ENCODE assay signal across 21 cellular contexts in genomic region chr22:45142376-45142775, GRCh38. TPM values are rescaled to one million over a fixed set of nuclear protein-coding genes. Genes with fewer than 3 reads are reported as not detected.
A peak's percentile ranks its signal among the peaks of the same experiment; 100 is the strongest.
DNase-seq lines count a peak whose midpoint lies in the region; ATAC-seq, FAIRE-seq and TF ChIP-seq lines count a peak whose summit lies in the region.
"Had no signal": no experiment of that assay in that cellular context is flagged by ENCODE, and none has a peak within 500 bp of the region (broad histone marks: within the 10 kb centered on the region; RNA-seq: fewer than 3 reads in every experiment).

No MANE protein-coding gene starts in this region.

- no peak overlapping the region for H2BK20ac ChIP-seq in H1 (ENCODE audit: low read length)

- H3K27me3 ChIP-seq in H1 (replicated peaks in 1 of 4; ENCODE audit: control insufficient read depth in 3 of 4, extremely low read depth in 1 of 4, insufficient read depth in 3 of 4, low read length in 3 of 4) (no peaks in the 10 kb centered on the region), vagina (no peaks in the 10 kb centered on the region)
- H3K27me3 ChIP-seq: BLaER1 treated with 17β-estradiol and CSF1 and Interleukin-3, amounts not matched to agents 10 nM and 100 nM had no signal

- H2AFZ ChIP-seq in H1 (ENCODE audit: low read length): no peak overlapping the region

- intact Hi-C loops in activated CD4-positive, alpha-beta T cell treated with anti-CD3 and anti-CD28 coated beads for 36 hours (cut with DNase I, micrococcal nuclease): no loop called here
- intact Hi-C loops in vagina (cut with DNase I): no loop called here

- H3K56ac ChIP-seq in H1 (replicated peaks; ENCODE audit: insufficient read length, low read depth, low read length): no peak overlapping the region

- TF ChIP-seq RAD21 in H1 (IDR thresholded peaks at IDR 0.05 in 1 of 2, conservative IDR thresholded peaks at IDR 0.05 in 1 of 2; ENCODE audit: low read depth in 2 of 2, low read length in 2 of 2): no peak

- H3K4me1 Mint-ChIP-seq in activated CD4-positive, alpha-beta T cell treated with anti-CD3 and anti-CD28 coated beads for 36 hours: no peaks in the 10 kb centered on the region
- H3K4me1 Mint-ChIP-seq: B cell had no signal

- peaks cover 2% of the 10 kb centered on the region for H3K9me3 Mint-ChIP-seq in activated CD4-positive, alpha-beta T cell treated with anti-CD3 and anti-CD28 coated beads for 36 hours (ENCODE audit: low read depth)
- H3K9me3 Mint-ChIP-seq: CD4-positive, alpha-beta T cell; CD8-positive, alpha-beta T cell had no signal

- WGBS in H1 (ENCODE audit: extremely low coverage in 1 of 2, insufficient coverage in 1 of 2, insufficient read length in 1 of 2, insufficient replicate concordance in 2 of 2, low coverage in 1 of 2, low lambda C conversion rate in 2 of 2, missing lambda C conversion rate in 1 of 2), 2 experiments: 87% methylated on average over 15 of the region's 15 CpGs; no CpG with 5 or more reads in 1 of the 2 experiments

- H2BK15ac ChIP-seq in H1 (ENCODE audit: low read length): no peak overlapping the region

- no peak for TF ChIP-seq EP300 in H1 (IDR thresholded peaks at IDR 0.05; ENCODE audit: borderline replicate concordance in 1 of 2, low read depth in 2 of 2, low read length in 2 of 2)

- no peak overlapping the region for H3K27ac ChIP-seq in H1 (ENCODE audit: low read depth, low read length)
- no peak overlapping the region for H3K27ac ChIP-seq in vagina
- H3K27ac ChIP-seq: 22Rv1; A549; BLaER1 treated with 17β-estradiol and CSF1 and Interleukin-3, amounts not matched to agents 10 nM and 100 nM; C4-2B had no signal

- H3K79me1 ChIP-seq in H1 (ENCODE audit: low read depth, low read length): no peaks in the 10 kb centered on the region

- no peak overlapping the region for H3K4ac ChIP-seq in H1 (replicated peaks; ENCODE audit: insufficient read length, low read depth, low read length)

- POLR2A ChIA-PET in activated CD4-positive, alpha-beta T cell treated with anti-CD3 and anti-CD28 coated beads for 36 hours (lab: Charles Lee): no interaction called here
- POLR2A ChIA-PET in H1 (lab: Charles Lee; ENCODE audit: partially characterized antibody): interaction anchor here (0.6 to 1.2 kb wide), 3 partner anchors 12 to 313 kb away, joined by 3 read pairs; no protein-coding TSS in a partner anchor

- TF ChIP-seq CTCF in H1 (IDR thresholded peaks at IDR 0.05; ENCODE audit: control extremely low read depth in 1 of 3, insufficient read depth in 1 of 3, low read depth in 1 of 3, low read length in 3 of 3) (no peak), vagina (IDR thresholded peaks at IDR 0.05) (no peak)

- CTCF ChIA-PET in activated CD4-positive, alpha-beta T cell treated with anti-CD3 and anti-CD28 coated beads for 36 hours (lab: Charles Lee): interaction anchor here (0.6 to 1.6 kb wide), 3 partner anchors 13 to 472 kb away, joined by 3 to 4 read pairs (median 4); no protein-coding TSS in a partner anchor
- CTCF ChIA-PET in H1 (lab: Charles Lee; ENCODE audit: partially characterized antibody): no interaction called here

- H4K91ac ChIP-seq in H1 (replicated peaks; ENCODE audit: insufficient read length, low read length): no peak overlapping the region

- peak overlapping the region; percentile 15 for H3K27ac Mint-ChIP-seq in activated CD4-positive, alpha-beta T cell treated with anti-CD3 and anti-CD28 coated beads for 36 hours
- H3K27ac Mint-ChIP-seq: B cell; CD4-positive, alpha-beta T cell; CD8-positive, alpha-beta T cell had no signal

- H2BK5ac ChIP-seq in H1 (ENCODE audit: low read depth, low read length): no peak overlapping the region

- DNase-seq in activated CD4-positive, alpha-beta T cell treated with anti-CD3 and anti-CD28 coated beads for 36 hours: no peak
- no peak for DNase-seq in activated CD4-positive, alpha-beta T cell treated with anti-CD3 and anti-CD28 coated beads for 1 hour
- no peak for DNase-seq in H1 (ENCODE audit: low read depth in 1 of 2, low spot score in 2 of 2)
- peak; percentile 49 to 70 for DNase-seq in vagina (ENCODE audit: extremely low spot score in 2 of 2)
- no peak for DNase-seq in RCC 7860 (ENCODE audit: low spot score)
- DNase-seq: AML-193; Caco-2; Calu3; CD4-positive, alpha-beta T cell; CD8-positive, alpha-beta T cell; DMS79 treated with DMSO at 0.1 percent for 48 hours; GF-D8 had no signal

- no peaks in the 10 kb centered on the region for H3K23me2 ChIP-seq in H1 (ENCODE audit: low read depth, low read length)

- H2AK5ac ChIP-seq in H1 (ENCODE audit: low read depth, low read length): no peak overlapping the region

- no peak overlapping the region for H3K4me3 ChIP-seq in H1 (ENCODE audit: extremely low read depth in 1 of 4, insufficient read depth in 2 of 4, low read depth in 3 of 4, low read length in 4 of 4)
- H3K4me3 ChIP-seq in vagina: no peak overlapping the region
- H3K4me3 ChIP-seq: A549; BLaER1 treated with 17β-estradiol and CSF1 and Interleukin-3, amounts not matched to agents 10 nM and 100 nM had no signal

- FAIRE-seq in H1 (lab: Jason Lieb, UNC) (no peak), RCC 7860 (lab: Jason Lieb, UNC) (no peak)
- FAIRE-seq: A549, D721Med, G401.6, GM12891, GM19239 had no signal

- no peak overlapping the region for H4K5ac ChIP-seq in H1 (ENCODE audit: insufficient read length, low read depth, low read length)

- no peak overlapping the region for H2BK120ac ChIP-seq in H1 (replicated peaks; ENCODE audit: low read depth, low read length)

- ATAC-seq in activated CD4-positive, alpha-beta T cell treated with anti-CD3 and anti-CD28 coated beads for 36 hours: no peak
- ATAC-seq: A549; CD8-positive, alpha-beta T cell had no signal

- H3K4me2 ChIP-seq in H1 (ENCODE audit: insufficient read depth in 1 of 2, low read depth in 2 of 2, low read length in 2 of 2): no peak overlapping the region
- H3K4me2 ChIP-seq: A549; BLaER1 treated with 17β-estradiol and CSF1 and Interleukin-3, amounts not matched to agents 10 nM and 100 nM had no signal

- H3K23ac ChIP-seq in H1 (ENCODE audit: insufficient read length): no peak overlapping the region

- 0 out of 2 replicates have a peak overlapping the region, but pooled peaks have one; percentile 14 for H4K8ac ChIP-seq in H1 (ENCODE audit: extremely low read depth, insufficient read depth, low read length)

- H2BK12ac ChIP-seq in H1 (ENCODE audit: low read depth, low read length): no peak overlapping the region

- no peak overlapping the region for H3K14ac ChIP-seq in H1 (ENCODE audit: insufficient read length)

- H3K9me3 ChIP-seq in H1 (ENCODE audit: insufficient read depth in 2 of 2, low read depth in 1 of 2, low read length in 1 of 2): peaks cover 0 to 4% of the 10 kb centered on the region in 2 experiments; a peak in 1 of 4 replicates
- H3K9me3 ChIP-seq in vagina: no peaks in the 10 kb centered on the region
- H3K9me3 ChIP-seq: Caco-2 had no signal

- H4K20me1 ChIP-seq in H1 (replicated peaks in 1 of 2; ENCODE audit: control insufficient read depth in 1 of 2, insufficient read depth in 2 of 2, low read length in 2 of 2): no peaks in the 10 kb centered on the region
- H4K20me1 ChIP-seq: BLaER1 treated with 17β-estradiol and CSF1 and Interleukin-3, amounts not matched to agents 10 nM and 100 nM had no signal

- no peak overlapping the region for H3K4me3 Mint-ChIP-seq in activated CD4-positive, alpha-beta T cell treated with anti-CD3 and anti-CD28 coated beads for 36 hours
- H3K4me3 Mint-ChIP-seq: B cell; CD4-positive, alpha-beta T cell; CD8-positive, alpha-beta T cell had no signal

- peaks cover 16% of the 10 kb centered on the region for H3K36me3 Mint-ChIP-seq in activated CD4-positive, alpha-beta T cell treated with anti-CD3 and anti-CD28 coated beads for 36 hours (ENCODE audit: low read depth)

- H3K18ac ChIP-seq in H1 (ENCODE audit: extremely low read depth, low read length): no peak overlapping the region

- no peaks in the 10 kb centered on the region for H3K27me3 Mint-ChIP-seq in activated CD4-positive, alpha-beta T cell treated with anti-CD3 and anti-CD28 coated beads for 36 hours
- H3K27me3 Mint-ChIP-seq: B cell; CD4-positive, alpha-beta T cell had no signal

- H3K36me3 ChIP-seq in H1 (ENCODE audit: control insufficient read depth in 2 of 4, insufficient read depth in 4 of 4, low read length in 3 of 4) (peaks cover 0 to 3% (median 1%) of the 10 kb centered on the region in 4 experiments; a peak in 2 of 8 replicates), vagina (no peaks in the 10 kb centered on the region)

- H3K9ac ChIP-seq in H1 (replicated peaks in 1 of 4; ENCODE audit: extremely low read depth in 1 of 4, low read depth in 3 of 4, low read length in 3 of 4): no peak overlapping the region
- H3K9ac ChIP-seq: BLaER1 treated with 17β-estradiol and CSF1 and Interleukin-3, amounts not matched to agents 10 nM and 100 nM had no signal

- TF ChIP-seq POLR2A in H1 (IDR thresholded peaks at IDR 0.05; ENCODE audit: control extremely low read depth in 1 of 2, low read depth in 2 of 2, low read length in 2 of 2): no peak
- TF ChIP-seq POLR2A in vagina (IDR thresholded peaks at IDR 0.05): no peak

- no peaks in the 10 kb centered on the region for H3K79me2 ChIP-seq in H1 (ENCODE audit: control insufficient read depth in 1 of 2, insufficient read depth in 2 of 2, low read length in 2 of 2)

- H3K4me1 ChIP-seq in H1 (replicated peaks in 1 of 4; ENCODE audit: control insufficient read depth in 3 of 4, insufficient read depth in 4 of 4, low read length in 3 of 4) (no peaks in the 10 kb centered on the region), vagina (no peaks in the 10 kb centered on the region)
- H3K4me1 ChIP-seq: A549; BLaER1 treated with 17β-estradiol and CSF1 and Interleukin-3, amounts not matched to agents 10 nM and 100 nM; Caco-2 had no signal

TF ChIP-seq in H1, 55 proteins besides CTCF, POLR2A, EP300 and RAD21 (continues in another document):
- TF ChIP-seq SP1 (IDR thresholded peaks at IDR 0.05; ENCODE audit: low read depth, low read length) (no peak), SP4 (IDR thresholded peaks at IDR 0.05; ENCODE audit: low read length) (no peak), RXRA (IDR thresholded peaks at IDR 0.05; ENCODE audit: insufficient read depth, low read depth, low read length) (no peak)

RNA-seq across cellular contexts. Expression of gene NUP50, which starts 21.3 kb away (rescaled TPM):
- 100 to 1,000 TPM; 136 to 141 TPM for total RNA-seq in activated CD4-positive, alpha-beta T cell treated with anti-CD3 and anti-CD28 coated beads for 36 hours
- 112 and 118 TPM in 2 replicates for total RNA-seq in H1 (2021; fragmentation: NEBNext Ultra II Directional; extraction: Animal tissue kit (Norgen Biotek cat#: 25700))
- 16.4 and 20.0 TPM in 2 replicates for polyA plus RNA-seq in H1 (2011; rRNA removed)
- 21.3 TPM for polyA plus RNA-seq in H1 (2011; cell fraction: cytosol; rRNA removed)
- polyA plus RNA-seq in H1 (2011; cell fraction: nucleus; rRNA removed): 56.5 TPM
- polyA plus RNA-seq in H1 (2012, experiment 1 of 2): 45.2 to 74.0 TPM (median 59.8 TPM) in 4 replicates
- polyA plus RNA-seq in H1 (2012, experiment 2 of 2): 3.5 TPM
- polyA plus RNA-seq in H1 (2013, experiment 1 of 2): 49.7 TPM
- polyA plus RNA-seq in H1 (2013, experiment 2 of 2): 48.2 TPM
- 108 and 121 TPM in 2 replicates for polyA minus RNA-seq in H1 (2011; rRNA and poly(A)+ RNA removed)
- 35.6 TPM for polyA minus RNA-seq in H1 (2011; cell fraction: cytosol; rRNA and poly(A)+ RNA removed)
- polyA minus RNA-seq in H1 (2011; cell fraction: nucleus; rRNA and poly(A)+ RNA removed): 45.5 TPM
- total RNA-seq in vagina: 76.9 TPM

Comparison
In these comparisons a context has a peak if more than half of its experiments do, and no peak if none do; other contexts are left out.
1. DNase-seq: peak in vagina (2 of 2); none in activated CD4-positive, alpha-beta T cell treated with anti-CD3 and anti-CD28 coated beads for 36 hours (single experiment), activated CD4-positive, alpha-beta T cell treated with anti-CD3 and anti-CD28 coated beads for 1 hour (single experiment), H1 (0 of 2) and RCC 7860 (single experiment).